1 cellular context compared by ENCODE assay signal in the genomic region with DNA sequence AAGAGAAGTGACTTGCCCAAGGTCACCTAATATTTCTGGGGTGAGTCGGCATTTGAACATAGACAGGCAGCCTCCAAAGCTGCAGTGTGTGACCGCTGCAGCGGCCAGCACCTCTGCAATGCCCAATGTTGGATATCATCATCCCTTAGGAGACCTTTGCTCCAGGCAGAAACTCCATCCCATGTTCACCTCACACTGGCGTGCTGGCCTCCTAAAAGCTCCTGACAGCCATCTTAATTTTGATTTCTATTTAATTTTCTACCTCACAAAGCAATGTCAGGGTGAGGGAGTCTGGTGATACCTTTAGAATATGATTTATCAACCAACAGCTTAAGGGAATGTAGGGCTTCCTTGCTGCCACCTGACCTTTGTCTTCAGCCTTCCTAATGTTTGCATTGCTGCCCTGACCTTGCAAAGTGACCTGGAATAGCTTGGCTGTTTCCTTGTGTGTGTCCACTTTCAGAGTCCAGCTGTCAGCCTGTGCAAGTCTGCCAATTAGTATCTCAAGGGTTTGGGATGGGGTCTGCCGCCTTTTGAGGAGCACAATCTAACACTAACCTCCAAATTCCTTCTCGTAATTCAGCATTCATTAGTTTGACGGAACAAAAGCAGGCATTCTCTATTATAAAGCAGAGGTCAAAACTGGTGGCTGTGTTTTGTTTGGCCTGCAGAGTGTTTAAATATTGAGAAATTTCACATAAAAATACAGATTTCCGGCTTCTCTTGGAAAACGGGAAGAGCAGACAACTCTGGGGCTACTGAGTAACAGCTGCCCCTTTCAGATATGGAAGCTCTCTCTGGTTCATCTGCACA.
A peak's percentile ranks its signal among the peaks of the same experiment; 100 is the strongest.
TF ChIP-seq lines count a peak whose summit lies in the region.

No MANE protein-coding gene starts in this region.

TF ChIP-seq in HepG2, 621 proteins besides CTCF, POLR2A, EP300 and RAD21 (continued from another document and continues in another):
- TF ChIP-seq, protein P1, sequence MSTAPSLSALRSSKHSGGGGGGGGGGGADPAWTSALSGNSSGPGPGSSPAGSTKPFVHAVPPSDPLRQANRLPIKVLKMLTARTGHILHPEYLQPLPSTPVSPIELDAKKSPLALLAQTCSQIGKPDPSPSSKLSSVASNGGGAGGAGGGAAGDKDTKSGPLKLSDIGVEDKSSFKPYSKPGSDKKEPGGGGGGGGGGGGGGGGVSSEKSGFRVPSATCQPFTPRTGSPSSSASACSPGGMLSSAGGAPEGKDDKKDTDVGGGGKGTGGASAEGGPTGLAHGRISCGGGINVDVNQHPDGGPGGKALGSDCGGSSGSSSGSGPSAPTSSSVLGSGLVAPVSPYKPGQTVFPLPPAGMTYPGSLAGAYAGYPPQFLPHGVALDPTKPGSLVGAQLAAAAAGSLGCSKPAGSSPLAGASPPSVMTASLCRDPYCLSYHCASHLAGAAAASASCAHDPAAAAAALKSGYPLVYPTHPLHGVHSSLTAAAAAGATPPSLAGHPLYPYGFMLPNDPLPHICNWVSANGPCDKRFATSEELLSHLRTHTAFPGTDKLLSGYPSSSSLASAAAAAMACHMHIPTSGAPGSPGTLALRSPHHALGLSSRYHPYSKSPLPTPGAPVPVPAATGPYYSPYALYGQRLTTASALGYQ (CRISPR knock-in tag; IDR thresholded peaks at IDR 0.05), result peak; percentile 81; the same call in 1 of the 2 replicates
- TF ChIP-seq ZMYM2 (CRISPR knock-in tag; IDR thresholded peaks at IDR 0.05) (0 out of 2 replicates have a peak, but pooled peaks have one; percentile 23), E2F1 (CRISPR knock-in tag; IDR thresholded peaks at IDR 0.05) (peak; percentile 10; the same call in 1 of the 2 replicates), ZNF33B (CRISPR knock-in tag; IDR thresholded peaks at IDR 0.05) (no peak), ZNF350 (CRISPR knock-in tag; IDR thresholded peaks at IDR 0.05; ENCODE audit: borderline replicate concordance, low read depth) (peak; percentile 49; the same call in 1 of the 2 replicates), NR2F2 (IDR thresholded peaks at IDR 0.05; ENCODE audit: borderline replicate concordance, low read depth) (peak; percentile 83), ZNF296 (CRISPR knock-in tag; conservative IDR thresholded peaks at IDR 0.05) (peak; percentile 53; the same call in 1 of the 2 replicates), SKI (IDR thresholded peaks at IDR 0.05; ENCODE audit: partially characterized antibody) (peak; percentile 19), THAP7 (CRISPR knock-in tag; IDR thresholded peaks at IDR 0.05) (0 out of 2 replicates have a peak, but pooled peaks have one; percentile 16), ZNF441 (CRISPR knock-in tag; IDR thresholded peaks at IDR 0.05; ENCODE audit: borderline replicate concordance) (0 out of 2 replicates have a peak, but pooled peaks have one; percentile 5), CREM (IDR thresholded peaks at IDR 0.05) (peak; percentile 72; the same call in 1 of the 2 replicates), CREM (CRISPR knock-in tag; IDR thresholded peaks at IDR 0.05) (no peak), ZNF317 (CRISPR knock-in tag; IDR thresholded peaks at IDR 0.05) (peak; percentile 77), DNMT3B (CRISPR knock-in tag; conservative IDR thresholded peaks at IDR 0.05) (0 out of 2 replicates have a peak, but pooled peaks have one; percentile 27), THRA (CRISPR knock-in tag; IDR thresholded peaks at IDR 0.05; ENCODE audit: borderline replicate concordance) (peak; percentile 90; the same call in 1 of the 2 replicates), ZGPAT (CRISPR knock-in tag; IDR thresholded peaks at IDR 0.05) (peak; percentile 81), ZNF547 (CRISPR knock-in tag; IDR thresholded peaks at IDR 0.05) (peak; percentile 50), KDM3A (CRISPR knock-in tag; IDR thresholded peaks at IDR 0.05; ENCODE audit: low read depth) (peak; percentile 39; the same call in 1 of the 2 replicates), ZNF724P (CRISPR knock-in tag; IDR thresholded peaks at IDR 0.05; ENCODE audit: borderline replicate concordance) (peak; percentile 85; the same call in 1 of the 2 replicates), ZNF460 (CRISPR knock-in tag; IDR thresholded peaks at IDR 0.05; ENCODE audit: borderline replicate concordance) (peak; percentile 19; the same call in 1 of the 2 replicates), HDAC2 (CRISPR knock-in tag; IDR thresholded peaks at IDR 0.05) (no peak; the same call in 1 of the 2 replicates), JUN (CRISPR knock-in tag; IDR thresholded peaks at IDR 0.05) (0 out of 2 replicates have a peak, but pooled peaks have one; percentile 37), HOXA5 (CRISPR knock-in tag; IDR thresholded peaks at IDR 0.05) (0 out of 2 replicates have a peak, but pooled peaks have one; percentile 68), ZNF263 (CRISPR knock-in tag; IDR thresholded peaks at IDR 0.05) (peak; percentile 53; the same call in 1 of the 2 replicates), CBFB (CRISPR knock-in tag; IDR thresholded peaks at IDR 0.05) (no peak), MXI1 (IDR thresholded peaks at IDR 0.05; ENCODE audit: borderline replicate concordance, low read depth, low read length) (0 out of 3 replicates have a peak, but pooled peaks have one; percentile 9)
- TF ChIP-seq, protein P2, sequence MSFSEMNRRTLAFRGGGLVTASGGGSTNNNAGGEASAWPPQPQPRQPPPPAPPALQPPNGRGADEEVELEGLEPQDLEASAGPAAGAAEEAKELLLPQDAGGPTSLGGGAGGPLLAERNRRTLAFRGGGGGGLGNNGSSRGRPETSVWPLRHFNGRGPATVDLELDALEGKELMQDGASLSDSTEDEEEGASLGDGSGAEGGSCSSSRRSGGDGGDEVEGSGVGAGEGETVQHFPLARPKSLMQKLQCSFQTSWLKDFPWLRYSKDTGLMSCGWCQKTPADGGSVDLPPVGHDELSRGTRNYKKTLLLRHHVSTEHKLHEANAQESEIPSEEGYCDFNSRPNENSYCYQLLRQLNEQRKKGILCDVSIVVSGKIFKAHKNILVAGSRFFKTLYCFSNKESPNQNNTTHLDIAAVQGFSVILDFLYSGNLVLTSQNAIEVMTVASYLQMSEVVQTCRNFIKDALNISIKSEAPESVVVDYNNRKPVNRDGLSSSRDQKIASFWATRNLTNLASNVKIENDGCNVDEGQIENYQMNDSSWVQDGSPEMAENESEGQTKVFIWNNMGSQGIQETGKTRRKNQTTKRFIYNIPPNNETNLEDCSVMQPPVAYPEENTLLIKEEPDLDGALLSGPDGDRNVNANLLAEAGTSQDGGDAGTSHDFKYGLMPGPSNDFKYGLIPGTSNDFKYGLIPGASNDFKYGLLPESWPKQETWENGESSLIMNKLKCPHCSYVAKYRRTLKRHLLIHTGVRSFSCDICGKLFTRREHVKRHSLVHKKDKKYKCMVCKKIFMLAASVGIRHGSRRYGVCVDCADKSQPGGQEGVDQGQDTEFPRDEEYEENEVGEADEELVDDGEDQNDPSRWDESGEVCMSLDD (CRISPR knock-in tag; IDR thresholded peaks at IDR 0.05; ENCODE audit: borderline replicate concordance), result 0 out of 2 replicates have a peak, but pooled peaks have one; percentile 11
- TF ChIP-seq, protein P3, sequence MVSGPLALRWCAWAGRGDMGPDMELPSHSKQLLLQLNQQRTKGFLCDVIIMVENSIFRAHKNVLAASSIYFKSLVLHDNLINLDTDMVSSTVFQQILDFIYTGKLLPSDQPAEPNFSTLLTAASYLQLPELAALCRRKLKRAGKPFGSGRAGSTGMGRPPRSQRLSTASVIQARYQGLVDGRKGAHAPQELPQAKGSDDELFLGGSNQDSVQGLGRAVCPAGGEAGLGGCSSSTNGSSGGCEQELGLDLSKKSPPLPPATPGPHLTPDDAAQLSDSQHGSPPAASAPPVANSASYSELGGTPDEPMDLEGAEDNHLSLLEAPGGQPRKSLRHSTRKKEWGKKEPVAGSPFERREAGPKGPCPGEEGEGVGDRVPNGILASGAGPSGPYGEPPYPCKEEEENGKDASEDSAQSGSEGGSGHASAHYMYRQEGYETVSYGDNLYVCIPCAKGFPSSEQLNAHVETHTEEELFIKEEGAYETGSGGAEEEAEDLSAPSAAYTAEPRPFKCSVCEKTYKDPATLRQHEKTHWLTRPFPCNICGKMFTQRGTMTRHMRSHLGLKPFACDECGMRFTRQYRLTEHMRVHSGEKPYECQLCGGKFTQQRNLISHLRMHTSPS (CRISPR knock-in tag; IDR thresholded peaks at IDR 0.05; ENCODE audit: low read depth), result peak; percentile 65; the same call in 1 of the 2 replicates
- TF ChIP-seq, protein P4, sequence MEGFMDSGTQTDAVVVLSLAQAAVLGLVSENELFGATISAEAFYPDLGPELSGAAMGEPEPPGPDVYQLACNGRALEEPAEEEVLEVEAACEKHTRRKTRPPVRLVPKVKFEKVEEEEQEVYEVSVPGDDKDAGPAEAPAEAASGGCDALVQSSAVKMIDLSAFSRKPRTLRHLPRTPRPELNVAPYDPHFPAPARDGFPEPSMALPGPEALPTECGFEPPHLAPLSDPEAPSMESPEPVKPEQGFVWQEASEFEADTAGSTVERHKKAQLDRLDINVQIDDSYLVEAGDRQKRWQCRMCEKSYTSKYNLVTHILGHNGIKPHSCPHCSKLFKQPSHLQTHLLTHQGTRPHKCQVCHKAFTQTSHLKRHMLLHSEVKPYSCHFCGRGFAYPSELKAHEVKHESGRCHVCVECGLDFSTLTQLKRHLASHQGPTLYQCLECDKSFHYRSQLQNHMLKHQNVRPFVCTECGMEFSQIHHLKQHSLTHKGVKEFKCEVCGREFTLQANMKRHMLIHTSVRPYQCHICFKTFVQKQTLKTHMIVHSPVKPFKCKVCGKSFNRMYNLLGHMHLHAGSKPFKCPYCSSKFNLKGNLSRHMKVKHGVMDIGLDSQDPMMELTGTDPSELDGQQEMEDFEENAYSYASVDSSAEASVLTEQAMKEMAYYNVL (CRISPR knock-in tag; IDR thresholded peaks at IDR 0.05; ENCODE audit: borderline replicate concordance), result peak; percentile 62; the same call in 1 of the 2 replicates
- TF ChIP-seq, protein P5, sequence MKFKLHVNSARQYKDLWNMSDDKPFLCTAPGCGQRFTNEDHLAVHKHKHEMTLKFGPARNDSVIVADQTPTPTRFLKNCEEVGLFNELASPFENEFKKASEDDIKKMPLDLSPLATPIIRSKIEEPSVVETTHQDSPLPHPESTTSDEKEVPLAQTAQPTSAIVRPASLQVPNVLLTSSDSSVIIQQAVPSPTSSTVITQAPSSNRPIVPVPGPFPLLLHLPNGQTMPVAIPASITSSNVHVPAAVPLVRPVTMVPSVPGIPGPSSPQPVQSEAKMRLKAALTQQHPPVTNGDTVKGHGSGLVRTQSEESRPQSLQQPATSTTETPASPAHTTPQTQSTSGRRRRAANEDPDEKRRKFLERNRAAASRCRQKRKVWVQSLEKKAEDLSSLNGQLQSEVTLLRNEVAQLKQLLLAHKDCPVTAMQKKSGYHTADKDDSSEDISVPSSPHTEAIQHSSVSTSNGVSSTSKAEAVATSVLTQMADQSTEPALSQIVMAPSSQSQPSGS (CRISPR knock-in tag; IDR thresholded peaks at IDR 0.05), result 0 out of 2 replicates have a peak, but pooled peaks have one; percentile 13
